In the genomic region with DNA sequence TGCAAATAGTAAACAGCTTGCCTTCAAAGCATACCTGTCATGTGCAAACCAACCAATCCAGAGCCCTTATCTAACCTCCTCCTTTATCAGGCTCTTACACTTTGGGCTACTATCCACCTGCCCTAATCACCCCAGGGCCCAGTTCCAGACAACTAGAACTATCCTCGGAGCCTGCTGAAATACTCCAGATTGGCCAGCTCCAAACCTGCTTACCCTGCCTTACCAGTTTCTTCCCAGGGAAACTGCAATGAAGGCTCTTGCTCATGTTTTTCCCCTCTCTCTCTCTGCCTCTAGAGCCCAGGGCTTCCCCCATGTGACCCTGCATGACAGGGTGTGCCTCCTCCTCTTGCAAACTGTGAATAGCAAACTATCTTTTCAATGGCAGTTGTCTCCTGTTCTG, we compare ENCODE assay signal across 18 cellular contexts.
DNase-seq lines count a peak whose midpoint lies in the region; ATAC-seq and TF ChIP-seq lines count a peak whose summit lies in the region.
"Had no signal": no experiment of that assay in that cellular context is flagged by ENCODE, and none has a peak within 500 bp of the region (broad histone marks: within the 10 kb centered on the region; RNA-seq: fewer than 3 reads in every experiment).

No MANE protein-coding gene starts in this region.

- no peaks in the 10 kb centered on the region for H3K9me3 Mint-ChIP-seq in activated T-helper 2 cell treated with anti-CD3 and anti-CD28 coated beads, Interferon-gamma antibody, Interleukin-2, Interleukin-4, amounts not matched to agents 10 μg/mL and 5 μg/mL and 100 μg/mL, durations not matched to agents 14 hours and 24 hours and 36 hours
- no peaks in the 10 kb centered on the region for H3K9me3 Mint-ChIP-seq in naive thymus-derived CD8-positive, alpha-beta T cell
- H3K9me3 Mint-ChIP-seq: HFFc6, nephron progenitor cell had no signal

- H3K18ac ChIP-seq in trophoblast cell (ENCODE audit: low read length) = no peak overlapping the region

- TF ChIP-seq CTCF in LNCaP clone FGC (IDR thresholded peaks at IDR 0.05; ENCODE audit: control insufficient read depth, extremely low read depth, insufficient read depth) = no peak

- peak overlapping the region; percentile 0 for H3K4me2 ChIP-seq in trophoblast cell (ENCODE audit: low read length)

- H3K27ac ChIP-seq in trophoblast cell (ENCODE audit: low read depth, low read length) = peak overlapping the region; percentile 70
- H3K27ac ChIP-seq: esophagus muscularis mucosa had no signal

- no peaks in the 10 kb centered on the region for H3K27me3 Mint-ChIP-seq in activated T-helper 2 cell treated with anti-CD3 and anti-CD28 coated beads, Interferon-gamma antibody, Interleukin-2, Interleukin-4, amounts not matched to agents 10 μg/mL and 5 μg/mL and 100 μg/mL, durations not matched to agents 14 hours and 24 hours and 36 hours (ENCODE audit: low read depth)
- H3K27me3 Mint-ChIP-seq in naive thymus-derived CD8-positive, alpha-beta T cell = peaks cover 0 to 9% (median 0%) of the 10 kb centered on the region in 5 donors

- H3K4ac ChIP-seq in trophoblast cell (ENCODE audit: low read depth, low read length) = no peak overlapping the region

- H3K4me3 ChIP-seq in LNCaP clone FGC (ENCODE audit: low read depth, low read length) (no peak overlapping the region), trophoblast cell (ENCODE audit: low read depth, low read length) (no peak overlapping the region)
- H3K4me3 ChIP-seq: esophagus muscularis mucosa had no signal

- peaks cover 19 to 21% of the 10 kb centered on the region in 2 experiments for H3K4me1 ChIP-seq in trophoblast cell (ENCODE audit: control insufficient read depth in 1 of 2, insufficient read depth in 2 of 2, low read length in 2 of 2)
- H3K4me1 ChIP-seq: BE2C had no signal

- no peak overlapping the region for H3K27ac Mint-ChIP-seq in activated T-helper 2 cell treated with anti-CD3 and anti-CD28 coated beads, Interferon-gamma antibody, Interleukin-2, Interleukin-4, amounts not matched to agents 10 μg/mL and 5 μg/mL and 100 μg/mL, durations not matched to agents 14 hours and 24 hours and 36 hours
- no peak overlapping the region for H3K27ac Mint-ChIP-seq in naive thymus-derived CD8-positive, alpha-beta T cell
- H3K27ac Mint-ChIP-seq: nephron progenitor cell had no signal

- peaks cover 2% of the 10 kb centered on the region for H3K4me1 Mint-ChIP-seq in activated T-helper 2 cell treated with anti-CD3 and anti-CD28 coated beads, Interferon-gamma antibody, Interleukin-2, Interleukin-4, amounts not matched to agents 10 μg/mL and 5 μg/mL and 100 μg/mL, durations not matched to agents 14 hours and 24 hours and 36 hours (ENCODE audit: low read depth)
- H3K4me1 Mint-ChIP-seq in naive thymus-derived CD8-positive, alpha-beta T cell = no peaks in the 10 kb centered on the region

- no peak overlapping the region for H2BK12ac ChIP-seq in trophoblast cell (ENCODE audit: low read length)

- H3K9ac ChIP-seq in trophoblast cell (ENCODE audit: low read length) = no peak overlapping the region

- no peak overlapping the region for H3K23ac ChIP-seq in trophoblast cell (ENCODE audit: low read length)

- H2AK5ac ChIP-seq in trophoblast cell (ENCODE audit: low read length) = no peak overlapping the region

- H4K91ac ChIP-seq in trophoblast cell (ENCODE audit: low read depth, low read length) = no peak overlapping the region

- H3K14ac ChIP-seq in trophoblast cell (ENCODE audit: low read length) = no peak overlapping the region

- POLR2A ChIA-PET in naive thymus-derived CD8-positive, alpha-beta T cell (lab: Charles Lee) = no interaction called here

- no CpG with 5 or more reads among the region's 1 CpG for WGBS in trophoblast cell (ENCODE audit: extremely low coverage, insufficient coverage, insufficient read length)

- H4K8ac ChIP-seq in trophoblast cell (ENCODE audit: low read depth, low read length) = no peak overlapping the region

- H3K79me2 ChIP-seq in trophoblast cell (ENCODE audit: control insufficient read depth, insufficient read depth, low read length, poor library complexity) = no peaks in the 10 kb centered on the region

- intact Hi-C loops in left cardiac atrium (cut with DNase I) = no loop called here
- intact Hi-C loops in activated T-helper 2 cell treated with anti-CD3 and anti-CD28 coated beads, Interferon-gamma antibody, Interleukin-2, Interleukin-4, amounts not matched to agents 10 μg/mL and 5 μg/mL and 100 μg/mL, durations not matched to agents 14 hours and 24 hours and 36 hours (cut with micrococcal nuclease) = no loop called here

- peak; percentile 58 for DNase-seq in DMS53 treated with DMSO at 0.1 percent for 48 hours (lab: John Stamatoyannopoulos, UW; ENCODE audit: unreplicated experiment)
- peak; percentile 96 for DNase-seq in LNCaP clone FGC (ENCODE audit: low read depth)
- no peak for DNase-seq in left cardiac atrium
- DNase-seq in trophoblast cell = peak; percentile 99
- DNase-seq in Kasumi-1 (lab: John Stamatoyannopoulos, UW) = no peak
- DNase-seq in activated T-helper 2 cell treated with anti-CD3 and anti-CD28 coated beads, Interferon-gamma antibody, Interleukin-2, Interleukin-4, amounts not matched to agents 10 μg/mL and 5 μg/mL and 100 μg/mL, durations not matched to agents 14 hours and 24 hours and 36 hours (ENCODE audit: low spot score) = no peak
- DNase-seq in naive thymus-derived CD8-positive, alpha-beta T cell = no peak
- DNase-seq: activated CD8-positive, alpha-beta memory T cell treated with anti-CD3 and anti-CD28 coated beads for 24 hours; activated naive CD4-positive, alpha-beta T cell treated with Interleukin-2 at 50 U/mL for 16 hours; BE2C; central memory CD4-positive, alpha-beta T cell; HFFc6; NCI-H2171 treated with DMSO at 0.1 percent for 48 hours; nephron progenitor cell; stimulated activated CD4-positive, alpha-beta T cell treated with anti-CD3 and anti-CD28 coated beads, Interleukin-15, amount 100 ng/mL, for 24 hours had no signal

- H2BK5ac ChIP-seq in trophoblast cell (ENCODE audit: low read depth, low read length, poor library complexity) = no peak overlapping the region

- H3K4me3 Mint-ChIP-seq in activated T-helper 2 cell treated with anti-CD3 and anti-CD28 coated beads, Interferon-gamma antibody, Interleukin-2, Interleukin-4, amounts not matched to agents 10 μg/mL and 5 μg/mL and 100 μg/mL, durations not matched to agents 14 hours and 24 hours and 36 hours (ENCODE audit: low read depth) = no peak overlapping the region
- H3K4me3 Mint-ChIP-seq in naive thymus-derived CD8-positive, alpha-beta T cell = no peak overlapping the region
- H3K4me3 Mint-ChIP-seq: HFFc6, nephron progenitor cell had no signal

- peaks cover 11% of the 10 kb centered on the region for H3K79me1 ChIP-seq in trophoblast cell (ENCODE audit: low read length)

- H3K27me3 ChIP-seq in trophoblast cell (ENCODE audit: insufficient read depth, low read length) = no peaks in the 10 kb centered on the region
- H3K27me3 ChIP-seq: esophagus muscularis mucosa had no signal

- H4K12ac ChIP-seq in trophoblast cell (ENCODE audit: low read depth, low read length) = no peak overlapping the region

- peak; percentile 23 to 63 for ATAC-seq in left cardiac atrium
- no peak for ATAC-seq in HG03095 (IDR thresholded peaks at IDR 0.05; ENCODE audit: unreplicated experiment)
- no peak for ATAC-seq in naive thymus-derived CD8-positive, alpha-beta T cell
- ATAC-seq: Panc1 had no signal

- no peak overlapping the region for H2AFZ ChIP-seq in trophoblast cell (ENCODE audit: insufficient read depth, low read length, poor library complexity)

- H3K9me3 ChIP-seq in trophoblast cell (ENCODE audit: insufficient read depth, low read depth, low read length) = no peaks in the 10 kb centered on the region
- H3K9me3 ChIP-seq: BE2C, esophagus muscularis mucosa had no signal

- no peaks in the 10 kb centered on the region for H3K36me3 Mint-ChIP-seq in activated T-helper 2 cell treated with anti-CD3 and anti-CD28 coated beads, Interferon-gamma antibody, Interleukin-2, Interleukin-4, amounts not matched to agents 10 μg/mL and 5 μg/mL and 100 μg/mL, durations not matched to agents 14 hours and 24 hours and 36 hours (ENCODE audit: low read depth)
- H3K36me3 Mint-ChIP-seq in naive thymus-derived CD8-positive, alpha-beta T cell = no peaks in the 10 kb centered on the region

- H3K36me3 ChIP-seq in trophoblast cell (ENCODE audit: control insufficient read depth in 1 of 2, insufficient read depth in 2 of 2, low read length in 2 of 2) = peaks cover 0 to 7% of the 10 kb centered on the region in 2 experiments
- H3K36me3 ChIP-seq: BE2C had no signal

- no peak overlapping the region for H2BK120ac ChIP-seq in trophoblast cell (ENCODE audit: insufficient read depth, low read length, poor library complexity)

Comparison
In these comparisons a context has a peak if more than half of its experiments do, and no peak if none do; other contexts are left out.
1. DNase-seq: peak in DMS53 treated with DMSO at 0.1 percent for 48 hours (single experiment), LNCaP clone FGC (single experiment) and trophoblast cell (2 of 2); none in left cardiac atrium (single experiment), Kasumi-1 (0 of 2), activated T-helper 2 cell treated with anti-CD3 and anti-CD28 coated beads, Interferon-gamma antibody, Interleukin-2, Interleukin-4, amounts not matched to agents 10 μg/mL and 5 μg/mL and 100 μg/mL, durations not matched to agents 14 hours and 24 hours and 36 hours (single experiment) and naive thymus-derived CD8-positive, alpha-beta T cell (0 of 10).
2. ATAC-seq: peak in left cardiac atrium (2 of 2); none in HG03095 (single experiment) and naive thymus-derived CD8-positive, alpha-beta T cell (0 of 2).